Comparison of ENCODE assay signal across 18 cellular contexts in genomic region chr14:74670726-74671125, GRCh38. TPM values are rescaled to one million over a fixed set of nuclear protein-coding genes. Genes with fewer than 3 reads are reported as not detected.
DNase-seq lines count a peak whose midpoint lies in the region; ATAC-seq, FAIRE-seq and TF ChIP-seq lines count a peak whose summit lies in the region.
"Had no signal": no experiment of that assay in that cellular context is flagged by ENCODE, and none has a peak within 500 bp of the region (broad histone marks: within the 10 kb centered on the region; RNA-seq: fewer than 3 reads in every experiment).

No MANE protein-coding gene starts in this region.

- no peak for TF ChIP-seq EP300 in tibial nerve (IDR thresholded peaks at IDR 0.05)

- H3K27ac Mint-ChIP-seq in progenitor cell of endocrine pancreas, result peak overlapping the region; percentile 13
- H3K27ac Mint-ChIP-seq: stimulated activated naive CD8-positive, alpha-beta T cell treated with anti-CD3 and anti-CD28 coated beads, Interleukin-15, Interleukin-2, amounts not matched to agents 100 ng/mL and 50 ng/mL, for 24 hours had no signal

- no peaks in the 10 kb centered on the region for H4K20me1 ChIP-seq in endothelial cell of umbilical vein (replicated peaks; ENCODE audit: control insufficient read depth, extremely low read depth, insufficient read depth, low read length)

- DNase-seq in EH (ENCODE audit: low read depth) (peak; percentile 74), RWPE2 (ENCODE audit: low spot score) (no peak), endothelial cell of umbilical vein (ENCODE audit: low read depth, low spot score) (peak; percentile 52), progenitor cell of endocrine pancreas (ENCODE audit: low spot score, unreplicated experiment) (no peak), NCI-H345 (lab: John Stamatoyannopoulos, UW) (no peak), putamen (ENCODE audit: low spot score) (no peak), D721Med (ENCODE audit: insufficient read length, low spot score) (no peak), tibial nerve (ENCODE audit: low spot score in 2 of 2) (no peak)
- DNase-seq: activated CD4-positive, alpha-beta T cell treated with anti-CD3 and anti-CD28 coated beads for 4 hours; activated naive CD4-positive, alpha-beta T cell treated with Interleukin-2 at 50 U/mL for 16 hours; head of caudate nucleus; KBM-7; lower lobe of right lung; naive thymus-derived CD8-positive, alpha-beta T cell; NCI-H1092 treated with DMSO at 0.1 percent for 48 hours; PC-9; psoas muscle had no signal

- H3K27me3 ChIP-seq in RWPE2 (ENCODE audit: insufficient read depth, poor library complexity, severe bottlenecking) (no peaks in the 10 kb centered on the region), endothelial cell of umbilical vein (ENCODE audit: control insufficient read depth in 2 of 2, insufficient read depth in 2 of 2, low read length in 2 of 2) (no peaks in the 10 kb centered on the region), tibial nerve (no peaks in the 10 kb centered on the region)

- no peaks in the 10 kb centered on the region for H3K4me1 Mint-ChIP-seq in progenitor cell of endocrine pancreas (ENCODE audit: low read depth)

- peaks cover 20% of the 10 kb centered on the region for H3K36me3 Mint-ChIP-seq in progenitor cell of endocrine pancreas (ENCODE audit: insufficient read depth)

- H3K79me2 ChIP-seq in endothelial cell of umbilical vein (ENCODE audit: control insufficient read depth, insufficient read depth, low read length), result no peaks in the 10 kb centered on the region

- no peaks in the 10 kb centered on the region for H3K9me3 Mint-ChIP-seq in progenitor cell of endocrine pancreas (ENCODE audit: low read depth)
- H3K9me3 Mint-ChIP-seq: naive thymus-derived CD8-positive, alpha-beta T cell; stimulated activated naive CD8-positive, alpha-beta T cell treated with anti-CD3 and anti-CD28 coated beads, Interleukin-15, Interleukin-2, amounts not matched to agents 100 ng/mL and 50 ng/mL, for 24 hours had no signal

- H3K4me1 ChIP-seq in RWPE2 (ENCODE audit: insufficient read depth, poor library complexity, severe bottlenecking) (peaks cover 10% of the 10 kb centered on the region), endothelial cell of umbilical vein (ENCODE audit: control insufficient read depth, extremely low read depth, insufficient read depth, low read length) (peaks cover 43% of the 10 kb centered on the region), tibial nerve (peaks cover 0 to 20% (median 6%) of the 10 kb centered on the region in 4 donors)
- H3K4me1 ChIP-seq: lower lobe of right lung had no signal

- TF ChIP-seq POLR2A in endothelial cell of umbilical vein (IDR thresholded peaks at IDR 0.05; ENCODE audit: low read depth, low read length) (no peak), tibial nerve (IDR thresholded peaks at IDR 0.05) (no peak)

- intact Hi-C loops in endothelial cell of umbilical vein (cut with micrococcal nuclease), result loop anchor here (5.0 kb wide), 1 partner anchor 132 kb away; no protein-coding TSS in a partner anchor

- H3K36me3 ChIP-seq in RWPE2 (ENCODE audit: low read depth), result peaks cover 100% of the 10 kb centered on the region
- H3K36me3 ChIP-seq in endothelial cell of umbilical vein (ENCODE audit: control insufficient read depth in 2 of 2, extremely low read depth in 1 of 2, insufficient read depth in 2 of 2, low read length in 2 of 2), result peaks cover 12 to 29% of the 10 kb centered on the region in 2 experiments
- peaks cover 0 to 93% (median 5%) of the 10 kb centered on the region in 3 donors for H3K36me3 ChIP-seq in tibial nerve

- H3K4me3 ChIP-seq in RWPE2 (ENCODE audit: severe bottlenecking), result no peak overlapping the region
- no peak overlapping the region for H3K4me3 ChIP-seq in endothelial cell of umbilical vein (replicated peaks in 1 of 3; ENCODE audit: insufficient read depth in 1 of 3, low read depth in 1 of 3, low read length in 3 of 3)
- no peak overlapping the region for H3K4me3 ChIP-seq in tibial nerve
- H3K4me3 ChIP-seq: lower lobe of right lung, PC-9, psoas muscle had no signal

- no peaks in the 10 kb centered on the region for H3K9me3 ChIP-seq in RWPE2 (ENCODE audit: severe bottlenecking)
- no peaks in the 10 kb centered on the region for H3K9me3 ChIP-seq in endothelial cell of umbilical vein (replicated peaks; ENCODE audit: control insufficient read depth, insufficient read depth, low read length)
- no peaks in the 10 kb centered on the region for H3K9me3 ChIP-seq in tibial nerve
- H3K9me3 ChIP-seq: lower lobe of right lung, psoas muscle had no signal

- no peak for ATAC-seq in RWPE2 (ENCODE audit: low read depth)
- ATAC-seq: lower lobe of right lung; naive thymus-derived CD8-positive, alpha-beta T cell had no signal

- H3K9ac ChIP-seq in endothelial cell of umbilical vein (replicated peaks; ENCODE audit: extremely low read depth, insufficient read depth, low read length), result peak overlapping the region; percentile 46

- TF ChIP-seq CTCF in RWPE2 (IDR thresholded peaks at IDR 0.05; ENCODE audit: poor library complexity, severe bottlenecking), result no peak
- no peak for TF ChIP-seq CTCF in endothelial cell of umbilical vein (IDR thresholded peaks at IDR 0.05; ENCODE audit: extremely low read depth in 1 of 2, insufficient read depth in 1 of 2, low read depth in 1 of 2, low read length in 2 of 2)
- no peak for TF ChIP-seq CTCF in progenitor cell of endocrine pancreas (IDR thresholded peaks at IDR 0.05; ENCODE audit: unreplicated experiment)
- no peak for TF ChIP-seq CTCF in D721Med (IDR thresholded peaks at IDR 0.05; ENCODE audit: insufficient read depth, missing control alignments)
- no peak for TF ChIP-seq CTCF in tibial nerve (IDR thresholded peaks at IDR 0.05)

- BruUV-seq in endothelial cell of umbilical vein (replicated peaks; lab: Mats Ljungman, UMichigan), result no TSS peak

- no peaks in the 10 kb centered on the region for H3K9me1 ChIP-seq in endothelial cell of umbilical vein (replicated peaks; ENCODE audit: control insufficient read depth, extremely low read depth, insufficient read depth, low read length)

- H3K27ac ChIP-seq in RWPE2 (ENCODE audit: poor library complexity, severe bottlenecking), result peak overlapping the region; percentile 41
- peak overlapping the region; percentile 89 for H3K27ac ChIP-seq in endothelial cell of umbilical vein (ENCODE audit: insufficient read depth, low read depth, low read length)
- H3K27ac ChIP-seq in tibial nerve, result peak overlapping the region in 2 of 4 donors; percentile 15 to 32
- H3K27ac ChIP-seq: lower lobe of right lung, PC-9 had no signal

- WGBS in tibial nerve, 2 donors, result 77 to 79% methylated on average over 7 of the region's 7 CpGs

- CTCF ChIA-PET in endothelial cell of umbilical vein (lab: Charles Lee), result interaction anchor here (0.7 to 4.2 kb wide), 9 partner anchors 21 to 134 kb away, joined by 3 to 31 read pairs (median 7); partner anchors contain the start of gene LTBP2

- H3K4me3 Mint-ChIP-seq in progenitor cell of endocrine pancreas (ENCODE audit: low read depth), result no peak overlapping the region
- H3K4me3 Mint-ChIP-seq: naive thymus-derived CD8-positive, alpha-beta T cell; stimulated activated naive CD8-positive, alpha-beta T cell treated with anti-CD3 and anti-CD28 coated beads, Interleukin-15, Interleukin-2, amounts not matched to agents 100 ng/mL and 50 ng/mL, for 24 hours had no signal

- no peaks in the 10 kb centered on the region for H3K27me3 Mint-ChIP-seq in progenitor cell of endocrine pancreas
- H3K27me3 Mint-ChIP-seq: naive thymus-derived CD8-positive, alpha-beta T cell; stimulated activated naive CD8-positive, alpha-beta T cell treated with anti-CD3 and anti-CD28 coated beads, Interleukin-15, Interleukin-2, amounts not matched to agents 100 ng/mL and 50 ng/mL, for 24 hours had no signal

- H2AFZ ChIP-seq in endothelial cell of umbilical vein (ENCODE audit: low read depth, low read length), result no peak overlapping the region
- H2AFZ ChIP-seq: PC-9 had no signal

- FAIRE-seq in endothelial cell of umbilical vein (lab: Jason Lieb, UNC), result no peak
- FAIRE-seq in D721Med (lab: Jason Lieb, UNC), result no peak

- dilution Hi-C loops in endothelial cell of umbilical vein (cut with MboI; ENCODE audit: extremely low pct_ligation_motif_present, low sequenced_read_pairs), result no loop called here

- peak overlapping the region; percentile 32 for H3K4me2 ChIP-seq in endothelial cell of umbilical vein (ENCODE audit: insufficient read depth, low read length)
- H3K4me2 ChIP-seq: PC-9 had no signal

- POLR2A ChIA-PET in endothelial cell of umbilical vein (lab: Charles Lee), result interaction anchor here (0.8 to 2.7 kb wide), 4 partner anchors 21 to 58 kb away, joined by 3 to 11 read pairs (median 4); partner anchors contain the start of gene LTBP2

RNA-seq across cellular contexts. Expression of gene AREL1, which starts 42.2 kb away (rescaled TPM):
- 46.4 and 50.3 TPM in 2 replicates for total RNA-seq in endothelial cell of umbilical vein
- polyA plus RNA-seq in endothelial cell of umbilical vein, result 67.2 and 87.1 TPM in 2 replicates
- 32.8 and 35.8 TPM in 2 replicates for polyA plus RNA-seq in endothelial cell of umbilical vein (2011; cell fraction: cytosol; rRNA removed)
- polyA plus RNA-seq in endothelial cell of umbilical vein (2011; cell fraction: nucleus; rRNA removed), result 120 and 158 TPM in 2 replicates
- polyA plus RNA-seq in endothelial cell of umbilical vein (2012), result 25.4 and 28.7 TPM in 2 replicates
- 221 and 264 TPM in 2 replicates for polyA minus RNA-seq in endothelial cell of umbilical vein
- polyA minus RNA-seq in endothelial cell of umbilical vein (2011; cell fraction: cytosol; rRNA and poly(A)+ RNA removed), result 20.8 TPM
- 133 and 153 TPM in 2 replicates for polyA minus RNA-seq in endothelial cell of umbilical vein (2011; cell fraction: nucleus; rRNA and poly(A)+ RNA removed)
- 44.0 and 55.1 TPM in 2 replicates for total RNA-seq in progenitor cell of endocrine pancreas
- total RNA-seq in tibial nerve, result 10 to 100 TPM; 25.3 to 35.0 (median 32.2) TPM

RNA-seq across cellular contexts. Expression of gene FCF1, which starts 42.2 kb away (rescaled TPM):
- total RNA-seq in endothelial cell of umbilical vein, result 57.8 and 58.2 TPM in 2 replicates
- 24.4 and 26.2 TPM in 2 replicates for polyA plus RNA-seq in endothelial cell of umbilical vein
- polyA plus RNA-seq in endothelial cell of umbilical vein (2011; cell fraction: cytosol; rRNA removed), result 51.1 and 51.3 TPM in 2 replicates
- 24.9 and 32.5 TPM in 2 replicates for polyA plus RNA-seq in endothelial cell of umbilical vein (2011; cell fraction: nucleus; rRNA removed)
- 51.4 and 70.1 TPM in 2 replicates for polyA plus RNA-seq in endothelial cell of umbilical vein (2012)
- polyA minus RNA-seq in endothelial cell of umbilical vein, result 39.9 and 50.5 TPM in 2 replicates
- polyA minus RNA-seq in endothelial cell of umbilical vein (2011; cell fraction: cytosol; rRNA and poly(A)+ RNA removed), result 15.2 TPM
- polyA minus RNA-seq in endothelial cell of umbilical vein (2011; cell fraction: nucleus; rRNA and poly(A)+ RNA removed), result 10.0 and 19.0 TPM in 2 replicates
- total RNA-seq in progenitor cell of endocrine pancreas, result 48.8 and 51.3 TPM in 2 replicates
- 10 to 100 TPM; 16.8 to 39.8 (median 32.6) TPM for total RNA-seq in tibial nerve

RNA-seq across cellular contexts. Expression of gene LTBP2, which starts 58.7 kb away (rescaled TPM):
- total RNA-seq in endothelial cell of umbilical vein, result 264 and 268 TPM in 2 replicates
- polyA plus RNA-seq in endothelial cell of umbilical vein, result 208 and 209 TPM in 2 replicates
- polyA plus RNA-seq in endothelial cell of umbilical vein (2011; cell fraction: cytosol; rRNA removed), result 182 and 200 TPM in 2 replicates
- polyA plus RNA-seq in endothelial cell of umbilical vein (2011; cell fraction: nucleus; rRNA removed), result 302 and 337 TPM in 2 replicates
- 319 and 426 TPM in 2 replicates for polyA plus RNA-seq in endothelial cell of umbilical vein (2012)
- polyA minus RNA-seq in endothelial cell of umbilical vein, result 357 and 369 TPM in 2 replicates
- not detected for polyA minus RNA-seq in endothelial cell of umbilical vein (2011; cell fraction: cytosol; rRNA and poly(A)+ RNA removed)
- polyA minus RNA-seq in endothelial cell of umbilical vein (2011; cell fraction: nucleus; rRNA and poly(A)+ RNA removed), result 150 and 213 TPM in 2 replicates
- 0.47 and 0.79 TPM in 2 replicates for total RNA-seq in progenitor cell of endocrine pancreas
- 100 to 1,000 TPM in 2 of 4 donors, 10 to 100 TPM in 2; 67.1 to 276 (median 134) TPM for total RNA-seq in tibial nerve

Comparison
In these comparisons a context has a peak if more than half of its experiments do, and no peak if none do; other contexts are left out.
1. DNase-seq: peak in EH (single experiment) and endothelial cell of umbilical vein (single experiment); none in RWPE2 (single experiment), progenitor cell of endocrine pancreas (single experiment), NCI-H345 (single experiment), putamen (single experiment), D721Med (single experiment) and tibial nerve (0 of 2).
2. RNA of gene LTBP2, which starts 58.7 kb away (total RNA-seq): 264 to 268 TPM in endothelial cell of umbilical vein and 67.1 to 276 TPM in tibial nerve; 0.47 to 0.79 TPM in progenitor cell of endocrine pancreas; every median in the first group is over 10 times any median in the second.